Comparison of ENCODE assay signal across 8 cellular contexts in genomic region chr1:11037740-11038182, GRCh38. TPM values are rescaled to one million over a fixed set of nuclear protein-coding genes. Genes with fewer than 3 reads are reported as not detected.
DNase-seq lines count a peak whose midpoint lies in the region; ATAC-seq and TF ChIP-seq lines count a peak whose summit lies in the region.

No MANE protein-coding gene starts in this region.

- intact Hi-C loops in cardiac septum (cut with DNase I) (loop anchor here (1.0 to 10.0 kb wide), 2 partner anchors 207 to 608 kb away; no protein-coding TSS in a partner anchor), psoas muscle (cut with DNase I) (loop anchor here (5.0 kb wide), 3 partner anchors 35 to 610 kb away; no protein-coding TSS in a partner anchor), vagina (cut with DNase I) (no loop called here)

- WGBS in psoas muscle, 3 donors: 0 to 1% (median 1%) methylated on average over 8 of the region's 8 CpGs

- peaks cover 6% of the 10 kb centered on the region for H3K4me1 Mint-ChIP-seq in activated naive CD8-positive, alpha-beta T cell treated with anti-CD3 and anti-CD28 coated beads, Interleukin-2, amount 50 U/mL, for 24 hours

- no peak overlapping the region for H3K27ac Mint-ChIP-seq in activated naive CD8-positive, alpha-beta T cell treated with anti-CD3 and anti-CD28 coated beads, Interleukin-2, amount 50 U/mL, for 24 hours

- TF ChIP-seq CTCF in AG04450 (IDR thresholded peaks at IDR 0.05; ENCODE audit: low read depth, low read length) (peak; percentile 100), psoas muscle (IDR thresholded peaks at IDR 0.05) (peak; percentile 98), vagina (IDR thresholded peaks at IDR 0.05) (peak; percentile 84 to 95 (median 91))

- TF ChIP-seq POLR2A in vagina (IDR thresholded peaks at IDR 0.05): no peak

- POLR2A ChIA-PET in AG04450 (lab: Yijun Ruan, JAX): interaction anchor here (0.6 to 1.6 kb wide), 3 partner anchors 22 to 872 kb away, joined by 6 to 9 read pairs (median 6); partner anchors contain the start of genes SRM and TARDBP

- H3K4me3 Mint-ChIP-seq in activated naive CD8-positive, alpha-beta T cell treated with anti-CD3 and anti-CD28 coated beads, Interleukin-2, amount 50 U/mL, for 24 hours: no peak overlapping the region

- H3K9me3 ChIP-seq in AG04450 (ENCODE audit: control insufficient read depth, insufficient read depth, low read length) (no peaks in the 10 kb centered on the region), psoas muscle (no peaks in the 10 kb centered on the region), vagina (no peaks in the 10 kb centered on the region)

- H3K4me1 ChIP-seq in psoas muscle: peaks cover 8% of the 10 kb centered on the region
- peaks cover 4% of the 10 kb centered on the region for H3K4me1 ChIP-seq in vagina

- peaks cover 5% of the 10 kb centered on the region for H3K27me3 ChIP-seq in AG04450 (ENCODE audit: control insufficient read depth, insufficient read depth, low read length)
- peaks cover 0 to 2% (median 0%) of the 10 kb centered on the region in 3 donors for H3K27me3 ChIP-seq in psoas muscle (ENCODE audit: insufficient read depth in 3 of 3, low read length in 2 of 3)
- H3K27me3 ChIP-seq in vagina: no peaks in the 10 kb centered on the region

- no peaks in the 10 kb centered on the region for H3K9me3 Mint-ChIP-seq in activated naive CD8-positive, alpha-beta T cell treated with anti-CD3 and anti-CD28 coated beads, Interleukin-2, amount 50 U/mL, for 24 hours

- CTCF ChIA-PET in AG04450 (lab: Charles Lee): interaction anchor here (0.6 to 3.0 kb wide), 88 partner anchors 9 to 1241 kb away, joined by 3 to 84 read pairs (median 6); partner anchors contain the start of genes ANGPTL7, CLCN6, EXOSC10 and FBXO2

- H3K27ac ChIP-seq in AG04450 (ENCODE audit: low read depth, low read length) (no peak overlapping the region), psoas muscle (peak overlapping the region; percentile 61), vagina (no peak overlapping the region)

- DNase-seq in AG04450 (ENCODE audit: low read depth, low spot score): peak; percentile 77
- peak; percentile 78 for DNase-seq in NCI-H1436 (lab: John Stamatoyannopoulos, UW)
- DNase-seq in SW480 (ENCODE audit: low spot score): peak; percentile 78
- DNase-seq in activated naive CD8-positive, alpha-beta T cell treated with anti-CD3 and anti-CD28 coated beads, Interleukin-2, amount 50 U/mL, for 24 hours: peak; percentile 90
- peak; percentile 93 for DNase-seq in cardiac septum (ENCODE audit: low spot score)
- peak; percentile 86 to 93 for DNase-seq in psoas muscle
- no peak for DNase-seq in vagina (ENCODE audit: extremely low spot score in 2 of 2)

- H3K36me3 ChIP-seq in psoas muscle (ENCODE audit: insufficient read depth in 1 of 2, low read depth in 1 of 2) (no peaks in the 10 kb centered on the region), vagina (no peaks in the 10 kb centered on the region)

- no peaks in the 10 kb centered on the region for H3K27me3 Mint-ChIP-seq in activated naive CD8-positive, alpha-beta T cell treated with anti-CD3 and anti-CD28 coated beads, Interleukin-2, amount 50 U/mL, for 24 hours

- no peaks in the 10 kb centered on the region for H3K36me3 Mint-ChIP-seq in activated naive CD8-positive, alpha-beta T cell treated with anti-CD3 and anti-CD28 coated beads, Interleukin-2, amount 50 U/mL, for 24 hours (ENCODE audit: low read depth)

- H3K4me3 ChIP-seq in AG04450 (ENCODE audit: low read depth, low read length): no peak overlapping the region
- H3K4me3 ChIP-seq in psoas muscle: peak overlapping the region; percentile 40
- H3K4me3 ChIP-seq in vagina: no peak overlapping the region

- ATAC-seq in GM19438 (IDR thresholded peaks at IDR 0.05; ENCODE audit: low read depth, unreplicated experiment) (peak; percentile 60), psoas muscle (peak; percentile 93 to 97 (median 95))
- ATAC-seq in activated naive CD8-positive, alpha-beta T cell treated with anti-CD3 and anti-CD28 coated beads, Interleukin-2, amount 50 U/mL, for 24 hours: peak; percentile 92

RNA-seq across cellular contexts. Expression of gene MASP2, which starts 9.3 kb away (rescaled TPM):
- not detected in 2 replicates for polyA plus RNA-seq in AG04450 (2011; rRNA removed)
- not detected in 2 replicates for polyA minus RNA-seq in AG04450 (2011; rRNA and poly(A)+ RNA removed)
- not detected for total RNA-seq in cardiac septum
- total RNA-seq in psoas muscle: not detected
- polyA plus RNA-seq in psoas muscle: under 1 TPM in 1 of 3 donors, not detected in 2; 0.03 TPM
- total RNA-seq in vagina: not detected

RNA-seq across cellular contexts. Expression of gene SRM, which starts 22.1 kb away (rescaled TPM):
- polyA plus RNA-seq in AG04450 (2011; rRNA removed) (41.4 and 63.8 TPM in 2 replicates), psoas muscle (100 to 1,000 TPM in 1 of 3 donors, 10 to 100 TPM in 2; 69.6 to 163 (median 79.3) TPM)
- polyA minus RNA-seq in AG04450 (2011; rRNA and poly(A)+ RNA removed): 84.0 and 117 TPM in 2 replicates
- total RNA-seq in cardiac septum (58.0 TPM), psoas muscle (100 to 1,000 TPM in 1 of 4 donors, 10 to 100 TPM in 3; 60.4 to 106 (median 74.9) TPM), vagina (68.0 TPM)

RNA-seq across cellular contexts. Expression of gene TARDBP, which starts 25.3 kb away (rescaled TPM):
- polyA plus RNA-seq in AG04450 (2011; rRNA removed) (148 and 218 TPM in 2 replicates), psoas muscle (100 to 1,000 TPM; 183 to 387 (median 258) TPM)
- 121 and 130 TPM in 2 replicates for polyA minus RNA-seq in AG04450 (2011; rRNA and poly(A)+ RNA removed)
- total RNA-seq in cardiac septum (102 TPM), psoas muscle (100 to 1,000 TPM in 2 of 4 donors, 10 to 100 TPM in 2; 91.8 to 132 (median 103) TPM), vagina (213 TPM)

Comparison
In these comparisons a context has a peak if more than half of its experiments do, and no peak if none do; other contexts are left out.
1. DNase-seq: peak in AG04450 (single experiment), NCI-H1436 (single experiment), SW480 (single experiment), activated naive CD8-positive, alpha-beta T cell treated with anti-CD3 and anti-CD28 coated beads, Interleukin-2, amount 50 U/mL, for 24 hours (single experiment), cardiac septum (single experiment) and psoas muscle (2 of 2); none in vagina (0 of 2).
2. Peak in every context shown above with its lines, with median percentiles within 50 percentile points of each other: CTCF ChIP-seq and ATAC-seq.